15 cellular contexts compared by ENCODE assay signal in the genomic region with DNA sequence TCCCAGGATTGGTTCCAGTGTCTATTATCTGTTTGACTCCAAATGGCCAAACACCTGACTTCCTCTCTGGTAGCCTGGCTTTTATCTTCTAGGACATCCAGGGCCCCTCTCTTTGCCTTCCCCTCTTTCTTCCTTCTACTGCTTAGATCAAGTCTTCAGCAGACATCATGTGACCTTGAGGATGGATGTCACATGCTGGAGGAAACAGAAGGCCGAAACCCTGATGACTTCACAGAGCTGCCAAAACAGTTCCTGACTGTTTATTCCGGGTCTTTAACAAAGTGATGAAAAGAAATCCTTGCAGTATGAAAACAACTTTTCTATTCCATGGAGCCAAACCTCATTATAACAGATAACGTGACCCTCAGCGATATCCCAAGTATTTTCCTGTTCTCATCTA. TPM values are rescaled to one million over a fixed set of nuclear protein-coding genes. Genes with fewer than 3 reads are reported as not detected.
DNase-seq lines count a peak whose midpoint lies in the region; ATAC-seq, FAIRE-seq and TF ChIP-seq lines count a peak whose summit lies in the region.
"Had no signal": no experiment of that assay in that cellular context is flagged by ENCODE, and none has a peak within 500 bp of the region (broad histone marks: within the 10 kb centered on the region; RNA-seq: fewer than 3 reads in every experiment).

No MANE protein-coding gene starts in this region.

- H2AFZ ChIP-seq in GM23338, result no peak overlapping the region
- no peak overlapping the region for H2AFZ ChIP-seq in astrocyte (ENCODE audit: low read depth, low read length)

- no peak for FAIRE-seq in astrocyte (lab: Jason Lieb, UNC)

- DNase-seq in GM23338 (ENCODE audit: low spot score) (no peak), astrocyte (ENCODE audit: low read depth) (no peak), GM20000 (ENCODE audit: low spot score) (no peak), SW 1271 (lab: John Stamatoyannopoulos, UW) (no peak)
- DNase-seq: activated CD4-positive, alpha-beta memory T cell treated with anti-CD3 and anti-CD28 coated beads for 36 hours; activated effector memory CD4-positive, alpha-beta T cell treated with anti-CD3 and anti-CD28 coated beads, Interleukin-2, amount 50 U/mL, for 16 hours; immature natural killer cell; NCI-H446; PC-3; right cardiac atrium had no signal

- H3K4me2 ChIP-seq in GM23338 (no peak overlapping the region), astrocyte (ENCODE audit: low read length) (no peak overlapping the region)

- TF ChIP-seq EP300 in gastroesophageal sphincter (IDR thresholded peaks at IDR 0.05), result no peak

- no peaks in the 10 kb centered on the region for H3F3A ChIP-seq in GM23338 (replicated peaks; ENCODE audit: low read depth)

- H3K4me3 ChIP-seq in GM23338, result no peak overlapping the region
- no peak overlapping the region for H3K4me3 ChIP-seq in astrocyte (ENCODE audit: insufficient read depth, low read depth, low read length)
- no peak overlapping the region for H3K4me3 ChIP-seq in gastroesophageal sphincter

- H3K27me3 Mint-ChIP-seq in GM23338 (ENCODE audit: insufficient read depth, low read depth, poor library complexity) (peaks cover 9% of the 10 kb centered on the region), astrocyte (ENCODE audit: low read depth, unreplicated experiment) (no peaks in the 10 kb centered on the region)
- H3K27me3 Mint-ChIP-seq in stimulated activated memory B cell treated with anti-CD40 and anti-IgM and Interleukin-4, amounts not matched to agents 10 μg/mL and 1 μg/mL and 100 μg/mL, for 72 hours, result no peaks in the 10 kb centered on the region
- H3K27me3 Mint-ChIP-seq: activated CD4-positive, alpha-beta memory T cell treated with anti-CD3 and anti-CD28 coated beads for 36 hours; stimulated activated naive CD8-positive, alpha-beta T cell treated with anti-CD3 and anti-CD28 coated beads, Interleukin-15, Interleukin-2, amounts not matched to agents 100 ng/mL and 50 ng/mL, for 24 hours had no signal

- H3K9me3 Mint-ChIP-seq in GM23338 (no peaks in the 10 kb centered on the region; the same call in 2 of the 3 replicates), astrocyte (ENCODE audit: unreplicated experiment) (no peaks in the 10 kb centered on the region)
- no peaks in the 10 kb centered on the region for H3K9me3 Mint-ChIP-seq in stimulated activated memory B cell treated with anti-CD40 and anti-IgM and Interleukin-4, amounts not matched to agents 10 μg/mL and 1 μg/mL and 100 μg/mL, for 72 hours
- H3K9me3 Mint-ChIP-seq: activated CD4-positive, alpha-beta memory T cell treated with anti-CD3 and anti-CD28 coated beads for 36 hours; immature natural killer cell; stimulated activated naive CD8-positive, alpha-beta T cell treated with anti-CD3 and anti-CD28 coated beads, Interleukin-15, Interleukin-2, amounts not matched to agents 100 ng/mL and 50 ng/mL, for 24 hours; T-helper 2 cell treated with Interferon-gamma antibody and Interleukin-4, amounts not matched to agents 5 μg/mL and 100 μg/mL, for 36 hours had no signal

- H3K36me3 ChIP-seq in GM23338 (ENCODE audit: insufficient read depth) (no peaks in the 10 kb centered on the region), astrocyte (ENCODE audit: insufficient read depth, low read length) (no peaks in the 10 kb centered on the region), gastroesophageal sphincter (no peaks in the 10 kb centered on the region)

- TF ChIP-seq CTCF in GM23338 (conservative IDR thresholded peaks at IDR 0.05; ENCODE audit: low read depth in 2 of 2), result no peak
- no peak for TF ChIP-seq CTCF in astrocyte (IDR thresholded peaks at IDR 0.05; ENCODE audit: insufficient read depth, low read depth, low read length)
- no peak for TF ChIP-seq CTCF in gastroesophageal sphincter (IDR thresholded peaks at IDR 0.05)
- no peak for TF ChIP-seq CTCF in GM20000 (IDR thresholded peaks at IDR 0.05; ENCODE audit: extremely low read depth, missing control alignments)

- H3K9me3 ChIP-seq in astrocyte (ENCODE audit: insufficient read depth, low read depth, low read length) (no peaks in the 10 kb centered on the region), gastroesophageal sphincter (no peaks in the 10 kb centered on the region)

- 43 to 48% methylated on average over 3 to 4 of the region's 4 CpGs for WGBS in gastroesophageal sphincter (ENCODE audit: low coverage in 1 of 2), 2 donors

- no peak overlapping the region for H3K9ac ChIP-seq in astrocyte (ENCODE audit: low read length)

- H3K27ac Mint-ChIP-seq in GM23338 (0 out of 2 replicates have a peak overlapping the region, but pooled peaks have one; percentile 17), astrocyte (ENCODE audit: unreplicated experiment) (peak overlapping the region; percentile 44)
- peak overlapping the region; percentile 50 for H3K27ac Mint-ChIP-seq in stimulated activated memory B cell treated with anti-CD40 and anti-IgM and Interleukin-4, amounts not matched to agents 10 μg/mL and 1 μg/mL and 100 μg/mL, for 72 hours
- H3K27ac Mint-ChIP-seq: activated CD4-positive, alpha-beta memory T cell treated with anti-CD3 and anti-CD28 coated beads for 36 hours; stimulated activated naive CD8-positive, alpha-beta T cell treated with anti-CD3 and anti-CD28 coated beads, Interleukin-15, Interleukin-2, amounts not matched to agents 100 ng/mL and 50 ng/mL, for 24 hours had no signal

- H3K4me1 Mint-ChIP-seq in GM23338 (peaks cover 19% of the 10 kb centered on the region), astrocyte (ENCODE audit: low read depth, unreplicated experiment) (peaks cover 11% of the 10 kb centered on the region)
- H3K4me1 Mint-ChIP-seq in stimulated activated memory B cell treated with anti-CD40 and anti-IgM and Interleukin-4, amounts not matched to agents 10 μg/mL and 1 μg/mL and 100 μg/mL, for 72 hours, result peaks cover 11% of the 10 kb centered on the region

- no peak overlapping the region for H3K27ac ChIP-seq in GM23338 (ENCODE audit: low read depth)
- H3K27ac ChIP-seq in astrocyte (ENCODE audit: low read depth, low read length), result no peak overlapping the region
- peak overlapping the region in 3 of 4 donors; percentile 53 to 84 (median 83) for H3K27ac ChIP-seq in gastroesophageal sphincter

- peaks cover 8% of the 10 kb centered on the region for H3K4me1 ChIP-seq in GM23338 (ENCODE audit: insufficient read depth)
- H3K4me1 ChIP-seq in astrocyte (ENCODE audit: insufficient read depth, low read length), result peaks cover 8% of the 10 kb centered on the region
- peaks cover 5 to 60% (median 7%) of the 10 kb centered on the region in 3 donors for H3K4me1 ChIP-seq in gastroesophageal sphincter

- H3K36me3 Mint-ChIP-seq in GM23338 (ENCODE audit: low read depth) (no peaks in the 10 kb centered on the region; the same call in 2 of the 3 replicates), astrocyte (ENCODE audit: low read depth, unreplicated experiment) (no peaks in the 10 kb centered on the region)
- H3K36me3 Mint-ChIP-seq in stimulated activated memory B cell treated with anti-CD40 and anti-IgM and Interleukin-4, amounts not matched to agents 10 μg/mL and 1 μg/mL and 100 μg/mL, for 72 hours, result no peaks in the 10 kb centered on the region
- H3K36me3 Mint-ChIP-seq: activated CD4-positive, alpha-beta memory T cell treated with anti-CD3 and anti-CD28 coated beads for 36 hours had no signal

- H3K79me2 ChIP-seq in GM23338 (replicated peaks; ENCODE audit: insufficient read depth) (no peaks in the 10 kb centered on the region), astrocyte (ENCODE audit: insufficient read depth, low read length) (no peaks in the 10 kb centered on the region)

- H4K20me1 ChIP-seq in GM23338 (replicated peaks; ENCODE audit: insufficient read depth) (0 out of 2 replicates have a peak, but pooled peaks cover 4% of the 10 kb centered on the region), astrocyte (ENCODE audit: insufficient read depth, low read length) (no peaks in the 10 kb centered on the region)

- no peak for TF ChIP-seq POLR2A in gastroesophageal sphincter (IDR thresholded peaks at IDR 0.05)

- H3K27me3 ChIP-seq in GM23338 (ENCODE audit: insufficient read depth), result no peaks in the 10 kb centered on the region
- no peaks in the 10 kb centered on the region for H3K27me3 ChIP-seq in astrocyte (ENCODE audit: insufficient read depth, low read length)
- no peaks in the 10 kb centered on the region for H3K27me3 ChIP-seq in gastroesophageal sphincter

- H3K4me3 Mint-ChIP-seq in GM23338 (no peak overlapping the region), astrocyte (ENCODE audit: unreplicated experiment) (no peak overlapping the region)
- H3K4me3 Mint-ChIP-seq in stimulated activated memory B cell treated with anti-CD40 and anti-IgM and Interleukin-4, amounts not matched to agents 10 μg/mL and 1 μg/mL and 100 μg/mL, for 72 hours, result no peak overlapping the region
- H3K4me3 Mint-ChIP-seq: activated CD4-positive, alpha-beta memory T cell treated with anti-CD3 and anti-CD28 coated beads for 36 hours; immature natural killer cell; stimulated activated naive CD8-positive, alpha-beta T cell treated with anti-CD3 and anti-CD28 coated beads, Interleukin-15, Interleukin-2, amounts not matched to agents 100 ng/mL and 50 ng/mL, for 24 hours; T-helper 2 cell treated with Interferon-gamma antibody and Interleukin-4, amounts not matched to agents 5 μg/mL and 100 μg/mL, for 36 hours had no signal

- ATAC-seq in GM23338 (no peak), gastroesophageal sphincter (no peak), HG03039 (IDR thresholded peaks at IDR 0.05; ENCODE audit: unreplicated experiment) (no peak)
- no peak for ATAC-seq in stimulated activated memory B cell treated with anti-CD40 and anti-IgM and Interleukin-4, amounts not matched to agents 10 μg/mL and 1 μg/mL and 100 μg/mL, for 72 hours
- ATAC-seq: PC-3, right cardiac atrium had no signal

- H3K9me2 ChIP-seq in GM23338 (ENCODE audit: insufficient read depth), result no peaks in the 10 kb centered on the region

TF ChIP-seq in GM23338, 12 proteins besides CTCF, POLR2A, EP300 and RAD21:
- TF ChIP-seq POLR2AphosphoS5 (IDR thresholded peaks at IDR 0.05; ENCODE audit: low read depth), result no peak
TF ChIP-seq in GM23338: peak in this region for 0.

RNA-seq across cellular contexts. Expression of a gene that starts 24.5 kb away (rescaled TPM):
- total RNA-seq in GM23338 (2014; rRNA removed; shearing (Covaris generic)), result 71.0 and 74.6 TPM in 2 replicates
- 13.9 and 16.9 TPM in 2 replicates for polyA plus RNA-seq in GM23338 (2016; fragmentation: Nextera tagmentation; extraction: Ambion mirVana)
- total RNA-seq in astrocyte (105 and 113 TPM in 2 replicates), gastroesophageal sphincter (10 to 100 TPM; 63.9 to 94.5 (median 77.7) TPM)

Comparison
In these comparisons a context has a peak if more than half of its experiments do, and no peak if none do; other contexts are left out.
1. H3K27ac ChIP-seq: peak in gastroesophageal sphincter (3 of 4); none in GM23338 (single experiment) and astrocyte (single experiment).
2. Peak in every context shown above with its lines, with median percentiles within 50 percentile points of each other: H3K27ac Mint-ChIP-seq.